1 cellular context compared by ENCODE assay signal in the genomic region with DNA sequence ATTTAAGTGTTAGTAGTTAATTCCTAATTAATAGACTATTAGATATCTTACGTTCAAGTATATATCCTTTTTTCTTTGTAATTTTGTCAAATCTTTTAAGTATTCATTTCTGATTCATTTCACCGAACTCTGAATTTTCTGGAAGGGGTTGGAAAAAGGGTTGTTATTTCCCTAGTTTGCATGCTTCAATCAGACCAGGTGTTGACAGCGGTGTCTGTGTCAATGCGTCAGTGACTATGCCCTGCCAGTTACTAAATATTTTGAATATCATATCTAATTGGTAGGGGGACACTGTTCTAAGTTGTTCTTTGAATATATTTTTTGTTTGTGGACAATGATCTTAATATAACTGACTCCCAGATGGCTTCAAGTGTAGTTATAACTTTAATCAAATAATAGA.
TF ChIP-seq lines count a peak whose summit lies in the region.

No MANE protein-coding gene starts in this region.

TF ChIP-seq in K562, 482 proteins besides CTCF, POLR2A, EP300 and RAD21:
- TF ChIP-seq, protein P1, sequence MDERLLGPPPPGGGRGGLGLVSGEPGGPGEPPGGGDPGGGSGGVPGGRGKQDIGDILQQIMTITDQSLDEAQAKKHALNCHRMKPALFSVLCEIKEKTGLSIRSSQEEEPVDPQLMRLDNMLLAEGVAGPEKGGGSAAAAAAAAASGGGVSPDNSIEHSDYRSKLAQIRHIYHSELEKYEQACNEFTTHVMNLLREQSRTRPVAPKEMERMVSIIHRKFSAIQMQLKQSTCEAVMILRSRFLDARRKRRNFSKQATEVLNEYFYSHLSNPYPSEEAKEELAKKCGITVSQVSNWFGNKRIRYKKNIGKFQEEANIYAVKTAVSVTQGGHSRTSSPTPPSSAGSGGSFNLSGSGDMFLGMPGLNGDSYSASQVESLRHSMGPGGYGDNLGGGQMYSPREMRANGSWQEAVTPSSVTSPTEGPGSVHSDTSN (CRISPR knock-in tag; IDR thresholded peaks at IDR 0.05; ENCODE audit: low read depth) = no peak
- TF ChIP-seq, protein P1 (tag; conservative IDR thresholded peaks at IDR 0.05; ENCODE audit: low read depth) = peak; percentile 44; the same call in 1 of the 2 replicates
- no peak for TF ChIP-seq FOXJ2 (tag; IDR thresholded peaks at IDR 0.05)
